1 cellular context compared by ENCODE assay signal in the genomic region with DNA sequence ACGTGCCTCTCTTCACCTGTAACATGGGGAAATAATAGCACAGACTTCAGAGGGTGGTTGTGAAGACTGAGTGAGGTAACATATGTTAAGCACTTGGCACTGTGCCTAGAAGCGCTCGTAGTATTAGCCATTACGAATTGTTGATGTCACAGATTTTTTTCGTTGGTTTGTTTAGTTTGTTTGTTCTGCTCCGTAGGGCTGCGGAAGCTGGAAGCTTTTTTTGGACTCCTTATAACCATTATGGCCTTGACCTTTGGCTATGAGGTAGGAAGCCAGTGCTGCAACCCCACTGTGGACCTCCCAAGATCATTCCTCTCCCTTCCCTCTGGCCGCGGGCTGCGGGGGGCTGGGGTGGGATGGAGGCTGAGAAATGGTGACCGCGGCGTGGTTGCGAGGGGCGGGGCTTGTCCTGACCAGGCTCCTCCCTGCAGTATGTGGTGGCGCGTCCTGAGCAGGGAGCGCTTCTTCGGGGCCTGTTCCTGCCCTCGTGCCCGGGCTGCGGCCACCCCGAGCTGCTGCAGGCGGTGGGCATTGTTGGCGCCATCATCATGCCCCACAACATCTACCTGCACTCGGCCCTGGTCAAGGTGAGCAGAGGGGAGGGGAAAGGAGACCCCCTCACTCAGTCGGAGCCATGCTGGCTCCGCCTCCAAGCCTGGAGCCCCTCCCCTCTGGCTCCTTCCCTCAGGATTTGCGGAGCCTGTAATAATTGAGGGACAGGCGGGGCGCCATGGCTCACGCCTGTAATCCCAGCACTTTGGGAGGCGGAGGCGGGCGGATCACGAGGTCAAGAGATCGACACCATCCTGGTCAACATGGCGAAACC.
TF ChIP-seq lines count a peak whose summit lies in the region.

No MANE protein-coding gene starts in this region.

TF ChIP-seq in HepG2, 621 proteins besides CTCF, POLR2A, EP300 and RAD21 (continued from another document and continues in another):
- TF ChIP-seq, protein P1, sequence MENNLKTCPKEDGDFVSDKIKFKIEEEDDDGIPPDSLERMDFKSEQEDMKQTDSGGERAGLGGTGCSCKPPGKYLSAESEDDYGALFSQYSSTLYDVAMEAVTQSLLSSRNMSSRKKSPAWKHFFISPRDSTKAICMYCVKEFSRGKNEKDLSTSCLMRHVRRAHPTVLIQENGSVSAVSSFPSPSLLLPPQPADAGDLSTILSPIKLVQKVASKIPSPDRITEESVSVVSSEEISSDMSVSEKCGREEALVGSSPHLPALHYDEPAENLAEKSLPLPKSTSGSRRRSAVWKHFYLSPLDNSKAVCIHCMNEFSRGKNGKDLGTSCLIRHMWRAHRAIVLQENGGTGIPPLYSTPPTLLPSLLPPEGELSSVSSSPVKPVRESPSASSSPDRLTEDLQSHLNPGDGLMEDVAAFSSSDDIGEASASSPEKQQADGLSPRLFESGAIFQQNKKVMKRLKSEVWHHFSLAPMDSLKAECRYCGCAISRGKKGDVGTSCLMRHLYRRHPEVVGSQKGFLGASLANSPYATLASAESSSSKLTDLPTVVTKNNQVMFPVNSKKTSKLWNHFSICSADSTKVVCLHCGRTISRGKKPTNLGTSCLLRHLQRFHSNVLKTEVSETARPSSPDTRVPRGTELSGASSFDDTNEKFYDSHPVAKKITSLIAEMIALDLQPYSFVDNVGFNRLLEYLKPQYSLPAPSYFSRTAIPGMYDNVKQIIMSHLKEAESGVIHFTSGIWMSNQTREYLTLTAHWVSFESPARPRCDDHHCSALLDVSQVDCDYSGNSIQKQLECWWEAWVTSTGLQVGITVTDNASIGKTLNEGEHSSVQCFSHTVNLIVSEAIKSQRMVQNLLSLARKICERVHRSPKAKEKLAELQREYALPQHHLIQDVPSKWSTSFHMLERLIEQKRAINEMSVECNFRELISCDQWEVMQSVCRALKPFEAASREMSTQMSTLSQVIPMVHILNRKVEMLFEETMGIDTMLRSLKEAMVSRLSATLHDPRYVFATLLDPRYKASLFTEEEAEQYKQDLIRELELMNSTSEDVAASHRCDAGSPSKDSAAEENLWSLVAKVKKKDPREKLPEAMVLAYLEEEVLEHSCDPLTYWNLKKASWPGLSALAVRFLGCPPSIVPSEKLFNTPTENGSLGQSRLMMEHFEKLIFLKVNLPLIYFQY (CRISPR knock-in tag; IDR thresholded peaks at IDR 0.05; ENCODE audit: borderline replicate concordance) = no peak
- TF ChIP-seq, protein P2, sequence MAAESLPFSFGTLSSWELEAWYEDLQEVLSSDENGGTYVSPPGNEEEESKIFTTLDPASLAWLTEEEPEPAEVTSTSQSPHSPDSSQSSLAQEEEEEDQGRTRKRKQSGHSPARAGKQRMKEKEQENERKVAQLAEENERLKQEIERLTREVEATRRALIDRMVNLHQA (CRISPR knock-in tag; IDR thresholded peaks at IDR 0.05) = no peak
- TF ChIP-seq TOPORS (CRISPR knock-in tag; IDR thresholded peaks at IDR 0.05) (no peak), ZNF180 (CRISPR knock-in tag; IDR thresholded peaks at IDR 0.05; ENCODE audit: borderline replicate concordance, low read depth) (no peak), FOXK1 (CRISPR knock-in tag; IDR thresholded peaks at IDR 0.05; ENCODE audit: borderline replicate concordance, low read depth) (0 out of 2 replicates have a peak, but pooled peaks have one; percentile 23), NR2F1 (CRISPR knock-in tag; IDR thresholded peaks at IDR 0.05) (peak; percentile 52 to 64), ZNF589 (CRISPR knock-in tag; conservative IDR thresholded peaks at IDR 0.05) (peak; percentile 25; the same call in 1 of the 2 replicates), WIZ (CRISPR knock-in tag; IDR thresholded peaks at IDR 0.05) (no peak), ZNF850 (CRISPR knock-in tag; conservative IDR thresholded peaks at IDR 0.05) (no peak), REL (CRISPR knock-in tag; conservative IDR thresholded peaks at IDR 0.05) (no peak), MTA1 (CRISPR knock-in tag; IDR thresholded peaks at IDR 0.05; ENCODE audit: borderline replicate concordance) (no peak; the same call in none of the 2 replicates), ZNF496 (CRISPR knock-in tag; IDR thresholded peaks at IDR 0.05; ENCODE audit: insufficient replicate concordance) (no peak), POLR2G (IDR thresholded peaks at IDR 0.05; ENCODE audit: low read depth, low read length) (no peak), ERF (CRISPR knock-in tag; IDR thresholded peaks at IDR 0.05) (no peak), EZH2 (conservative IDR thresholded peaks at IDR 0.05; ENCODE audit: low read depth, low read length) (no peak), ZFY (CRISPR knock-in tag; IDR thresholded peaks at IDR 0.05) (peak; percentile 4; the same call in 1 of the 2 replicates), NBN (conservative IDR thresholded peaks at IDR 0.05) (no peak), ZNF383 (CRISPR knock-in tag; IDR thresholded peaks at IDR 0.05; ENCODE audit: borderline replicate concordance) (no peak), ZNF761 (CRISPR knock-in tag; conservative IDR thresholded peaks at IDR 0.05) (no peak)
- TF ChIP-seq, protein P3, sequence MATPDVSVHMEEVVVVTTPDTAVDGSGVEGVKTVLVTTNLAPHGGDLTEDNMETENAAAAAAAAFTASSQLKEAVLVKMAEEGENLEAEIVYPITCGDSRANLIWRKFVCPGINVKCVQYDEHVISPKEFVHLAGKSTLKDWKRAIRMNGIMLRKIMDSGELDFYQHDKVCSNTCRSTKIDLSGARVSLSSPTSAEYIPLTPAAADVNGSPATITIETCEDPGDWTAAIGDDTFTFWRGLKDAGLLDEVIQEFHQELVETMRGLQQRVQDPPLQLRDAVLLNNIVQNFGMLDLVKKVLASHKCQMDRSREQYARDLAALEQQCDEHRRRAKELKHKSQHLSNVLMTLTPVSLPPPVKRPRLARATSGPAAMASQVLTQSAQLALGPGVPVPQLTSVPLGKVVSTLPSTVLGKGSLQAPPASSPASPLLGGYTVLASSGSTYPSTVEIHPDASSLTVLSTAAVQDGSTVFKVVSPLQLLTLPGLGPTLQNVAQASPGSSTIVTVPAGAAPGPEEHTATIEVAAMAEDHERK (CRISPR knock-in tag; IDR thresholded peaks at IDR 0.05; ENCODE audit: low read depth) = no peak
- TF ChIP-seq, protein P4, sequence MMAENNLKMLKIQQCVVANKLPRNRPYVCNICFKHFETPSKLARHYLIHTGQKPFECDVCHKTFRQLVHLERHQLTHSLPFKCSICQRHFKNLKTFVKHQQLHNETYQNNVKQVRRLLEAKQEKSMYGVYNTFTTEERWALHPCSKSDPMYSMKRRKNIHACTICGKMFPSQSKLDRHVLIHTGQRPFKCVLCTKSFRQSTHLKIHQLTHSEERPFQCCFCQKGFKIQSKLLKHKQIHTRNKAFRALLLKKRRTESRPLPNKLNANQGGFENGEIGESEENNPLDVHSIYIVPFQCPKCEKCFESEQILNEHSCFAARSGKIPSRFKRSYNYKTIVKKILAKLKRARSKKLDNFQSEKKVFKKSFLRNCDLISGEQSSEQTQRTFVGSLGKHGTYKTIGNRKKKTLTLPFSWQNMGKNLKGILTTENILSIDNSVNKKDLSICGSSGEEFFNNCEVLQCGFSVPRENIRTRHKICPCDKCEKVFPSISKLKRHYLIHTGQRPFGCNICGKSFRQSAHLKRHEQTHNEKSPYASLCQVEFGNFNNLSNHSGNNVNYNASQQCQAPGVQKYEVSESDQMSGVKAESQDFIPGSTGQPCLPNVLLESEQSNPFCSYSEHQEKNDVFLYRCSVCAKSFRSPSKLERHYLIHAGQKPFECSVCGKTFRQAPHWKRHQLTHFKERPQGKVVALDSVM (CRISPR knock-in tag; IDR thresholded peaks at IDR 0.05) = no peak
- TF ChIP-seq, protein P5, sequence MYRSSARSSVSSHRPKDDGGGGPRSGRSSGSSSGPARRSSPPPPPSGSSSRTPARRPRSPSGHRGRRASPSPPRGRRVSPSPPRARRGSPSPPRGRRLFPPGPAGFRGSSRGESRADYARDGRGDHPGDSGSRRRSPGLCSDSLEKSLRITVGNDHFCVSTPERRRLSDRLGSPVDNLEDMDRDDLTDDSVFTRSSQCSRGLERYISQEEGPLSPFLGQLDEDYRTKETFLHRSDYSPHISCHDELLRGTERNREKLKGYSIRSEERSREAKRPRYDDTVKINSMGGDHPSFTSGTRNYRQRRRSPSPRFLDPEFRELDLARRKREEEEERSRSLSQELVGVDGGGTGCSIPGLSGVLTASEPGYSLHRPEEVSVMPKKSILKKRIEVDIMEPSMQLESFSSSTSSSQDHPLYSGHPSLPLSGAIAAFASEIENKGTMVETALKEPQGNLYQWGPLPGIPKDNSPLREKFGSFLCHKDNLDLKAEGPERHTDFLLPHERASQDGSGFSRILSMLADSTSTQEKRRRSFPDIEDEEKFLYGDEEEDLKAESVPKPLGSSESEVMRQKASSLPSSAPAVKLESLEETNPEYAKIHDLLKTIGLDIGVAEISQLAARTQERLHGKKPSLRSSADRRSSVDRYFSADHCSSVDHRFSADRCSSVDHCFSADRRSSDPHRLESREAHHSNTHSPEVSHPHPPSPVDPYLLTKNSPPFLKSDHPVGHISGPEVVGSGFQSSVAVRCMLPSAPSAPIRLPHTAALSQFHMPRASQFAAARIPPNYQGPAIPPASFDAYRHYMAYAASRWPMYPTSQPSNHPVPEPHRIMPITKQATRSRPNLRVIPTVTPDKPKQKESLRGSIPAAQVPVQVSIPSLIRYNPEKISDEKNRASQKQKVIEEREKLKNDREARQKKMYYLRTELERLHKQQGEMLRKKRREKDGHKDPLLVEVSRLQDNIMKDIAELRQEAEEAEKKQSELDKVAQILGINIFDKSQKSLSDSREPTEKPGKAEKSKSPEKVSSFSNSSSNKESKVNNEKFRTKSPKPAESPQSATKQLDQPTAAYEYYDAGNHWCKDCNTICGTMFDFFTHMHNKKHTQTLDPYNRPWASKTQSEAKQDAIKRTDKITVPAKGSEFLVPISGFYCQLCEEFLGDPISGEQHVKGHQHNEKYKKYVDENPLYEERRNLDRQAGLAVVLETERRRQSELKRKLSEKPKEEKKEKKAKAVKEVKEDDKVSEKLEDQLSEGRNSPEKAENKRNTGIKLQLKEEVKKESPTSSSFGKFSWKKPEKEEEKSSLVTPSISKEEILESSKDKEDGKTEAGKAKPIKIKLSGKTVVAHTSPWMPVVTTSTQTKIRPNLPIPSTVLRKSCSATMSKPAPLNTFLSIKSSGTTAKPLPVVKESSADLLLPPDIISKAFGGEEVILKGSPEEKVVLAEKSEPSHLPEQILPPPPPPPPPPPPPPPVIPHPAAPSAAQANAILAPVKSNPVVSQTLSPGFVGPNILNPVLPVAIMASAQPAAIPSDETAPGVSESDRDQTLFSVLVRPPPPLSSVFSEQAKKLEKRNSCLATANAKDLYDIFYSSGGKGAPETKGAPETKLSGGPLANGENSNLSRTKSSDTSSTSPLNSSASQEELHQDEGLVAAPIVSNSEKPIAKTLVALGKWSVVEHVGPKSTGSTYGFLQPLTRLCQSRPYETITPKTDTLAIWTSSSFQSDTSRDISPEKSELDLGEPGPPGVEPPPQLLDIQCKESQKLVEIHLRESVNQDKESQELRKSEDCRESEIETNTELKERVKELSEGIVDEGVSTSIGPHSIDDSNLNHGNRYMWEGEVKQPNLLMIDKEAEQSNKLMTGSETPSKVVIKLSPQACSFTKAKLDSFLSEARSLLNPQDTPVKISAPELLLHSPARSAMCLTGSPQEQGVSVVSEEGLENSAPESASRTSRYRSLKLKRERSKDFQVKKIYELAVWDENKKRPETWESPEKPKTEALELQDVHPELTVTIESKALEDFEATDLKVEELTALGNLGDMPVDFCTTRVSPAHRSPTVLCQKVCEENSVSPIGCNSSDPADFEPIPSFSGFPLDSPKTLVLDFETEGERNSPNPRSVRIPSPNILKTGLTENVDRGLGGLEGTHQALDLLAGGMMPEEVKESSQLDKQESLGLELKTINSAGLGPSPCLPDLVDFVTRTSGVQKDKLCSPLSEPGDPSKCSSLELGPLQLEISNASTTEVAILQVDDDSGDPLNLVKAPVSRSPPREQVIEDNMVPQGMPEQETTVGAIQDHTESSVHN (CRISPR knock-in tag; IDR thresholded peaks at IDR 0.05) = no peak
- TF ChIP-seq, protein P6, sequence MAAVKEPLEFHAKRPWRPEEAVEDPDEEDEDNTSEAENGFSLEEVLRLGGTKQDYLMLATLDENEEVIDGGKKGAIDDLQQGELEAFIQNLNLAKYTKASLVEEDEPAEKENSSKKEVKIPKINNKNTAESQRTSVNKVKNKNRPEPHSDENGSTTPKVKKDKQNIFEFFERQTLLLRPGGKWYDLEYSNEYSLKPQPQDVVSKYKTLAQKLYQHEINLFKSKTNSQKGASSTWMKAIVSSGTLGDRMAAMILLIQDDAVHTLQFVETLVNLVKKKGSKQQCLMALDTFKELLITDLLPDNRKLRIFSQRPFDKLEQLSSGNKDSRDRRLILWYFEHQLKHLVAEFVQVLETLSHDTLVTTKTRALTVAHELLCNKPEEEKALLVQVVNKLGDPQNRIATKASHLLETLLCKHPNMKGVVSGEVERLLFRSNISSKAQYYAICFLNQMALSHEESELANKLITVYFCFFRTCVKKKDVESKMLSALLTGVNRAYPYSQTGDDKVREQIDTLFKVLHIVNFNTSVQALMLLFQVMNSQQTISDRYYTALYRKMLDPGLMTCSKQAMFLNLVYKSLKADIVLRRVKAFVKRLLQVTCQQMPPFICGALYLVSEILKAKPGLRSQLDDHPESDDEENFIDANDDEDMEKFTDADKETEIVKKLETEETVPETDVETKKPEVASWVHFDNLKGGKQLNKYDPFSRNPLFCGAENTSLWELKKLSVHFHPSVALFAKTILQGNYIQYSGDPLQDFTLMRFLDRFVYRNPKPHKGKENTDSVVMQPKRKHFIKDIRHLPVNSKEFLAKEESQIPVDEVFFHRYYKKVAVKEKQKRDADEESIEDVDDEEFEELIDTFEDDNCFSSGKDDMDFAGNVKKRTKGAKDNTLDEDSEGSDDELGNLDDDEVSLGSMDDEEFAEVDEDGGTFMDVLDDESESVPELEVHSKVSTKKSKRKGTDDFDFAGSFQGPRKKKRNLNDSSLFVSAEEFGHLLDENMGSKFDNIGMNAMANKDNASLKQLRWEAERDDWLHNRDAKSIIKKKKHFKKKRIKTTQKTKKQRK (IDR thresholded peaks at IDR 0.05; ENCODE audit: low read length) = no peak
- TF ChIP-seq, protein P7, sequence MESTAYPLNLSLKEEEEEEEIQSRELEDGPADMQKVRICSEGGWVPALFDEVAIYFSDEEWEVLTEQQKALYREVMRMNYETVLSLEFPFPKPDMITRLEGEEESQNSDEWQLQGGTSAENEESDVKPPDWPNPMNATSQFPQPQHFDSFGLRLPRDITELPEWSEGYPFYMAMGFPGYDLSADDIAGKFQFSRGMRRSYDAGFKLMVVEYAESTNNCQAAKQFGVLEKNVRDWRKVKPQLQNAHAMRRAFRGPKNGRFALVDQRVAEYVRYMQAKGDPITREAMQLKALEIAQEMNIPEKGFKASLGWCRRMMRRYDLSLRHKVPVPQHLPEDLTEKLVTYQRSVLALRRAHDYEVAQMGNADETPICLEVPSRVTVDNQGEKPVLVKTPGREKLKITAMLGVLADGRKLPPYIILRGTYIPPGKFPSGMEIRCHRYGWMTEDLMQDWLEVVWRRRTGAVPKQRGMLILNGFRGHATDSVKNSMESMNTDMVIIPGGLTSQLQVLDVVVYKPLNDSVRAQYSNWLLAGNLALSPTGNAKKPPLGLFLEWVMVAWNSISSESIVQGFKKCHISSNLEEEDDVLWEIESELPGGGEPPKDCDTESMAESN (CRISPR knock-in tag; conservative IDR thresholded peaks at IDR 0.05) = peak; percentile 52; the same call in 1 of the 2 replicates
- TF ChIP-seq, protein P8, sequence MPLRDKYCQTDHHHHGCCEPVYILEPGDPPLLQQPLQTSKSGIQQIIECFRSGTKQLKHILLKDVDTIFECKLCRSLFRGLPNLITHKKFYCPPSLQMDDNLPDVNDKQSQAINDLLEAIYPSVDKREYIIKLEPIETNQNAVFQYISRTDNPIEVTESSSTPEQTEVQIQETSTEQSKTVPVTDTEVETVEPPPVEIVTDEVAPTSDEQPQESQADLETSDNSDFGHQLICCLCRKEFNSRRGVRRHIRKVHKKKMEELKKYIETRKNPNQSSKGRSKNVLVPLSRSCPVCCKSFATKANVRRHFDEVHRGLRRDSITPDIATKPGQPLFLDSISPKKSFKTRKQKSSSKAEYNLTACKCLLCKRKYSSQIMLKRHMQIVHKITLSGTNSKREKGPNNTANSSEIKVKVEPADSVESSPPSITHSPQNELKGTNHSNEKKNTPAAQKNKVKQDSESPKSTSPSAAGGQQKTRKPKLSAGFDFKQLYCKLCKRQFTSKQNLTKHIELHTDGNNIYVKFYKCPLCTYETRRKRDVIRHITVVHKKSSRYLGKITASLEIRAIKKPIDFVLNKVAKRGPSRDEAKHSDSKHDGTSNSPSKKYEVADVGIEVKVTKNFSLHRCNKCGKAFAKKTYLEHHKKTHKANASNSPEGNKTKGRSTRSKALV (CRISPR knock-in tag; IDR thresholded peaks at IDR 0.05) = no peak
